In the genomic region with DNA sequence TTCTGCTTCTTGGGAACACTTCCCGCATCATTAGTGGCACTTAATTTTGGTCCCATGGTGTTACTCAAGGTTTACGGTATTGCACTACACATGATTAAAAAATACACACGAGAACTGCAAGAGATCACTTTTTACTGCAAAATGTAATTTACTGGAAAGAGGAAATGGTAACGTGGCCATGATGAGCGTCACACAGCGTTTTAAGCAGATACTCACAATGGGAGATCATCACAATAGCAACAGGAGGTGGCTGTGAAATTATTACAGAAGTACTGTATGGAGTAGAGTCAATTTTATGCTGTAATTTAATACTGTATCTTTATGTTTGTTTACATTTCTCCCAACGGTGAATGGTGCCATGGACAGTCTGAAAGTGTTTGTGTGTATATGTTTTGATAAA, we compare ENCODE assay signal across 18 cellular contexts.
DNase-seq lines count a peak whose midpoint lies in the region; ATAC-seq and TF ChIP-seq lines count a peak whose summit lies in the region.
"Had no signal": no experiment of that assay in that cellular context is flagged by ENCODE, and none has a peak within 500 bp of the region (broad histone marks: within the 10 kb centered on the region; RNA-seq: fewer than 3 reads in every experiment).

No MANE protein-coding gene starts in this region.

- CTCF ChIA-PET in HEK293 (lab: Yijun Ruan, JAX), result no interaction called here
- CTCF ChIA-PET in activated CD8-positive, alpha-beta T cell treated with anti-CD3 and anti-CD28 coated beads, Interleukin-2, amount 10 ng/mL, durations not matched to agents 7 days and 5 days (lab: Charles Lee), result no interaction called here

- peaks cover 5% of the 10 kb centered on the region for H3K9me3 Mint-ChIP-seq in activated CD8-positive, alpha-beta T cell treated with anti-CD3 and anti-CD28 coated beads, Interleukin-2, amount 10 ng/mL, durations not matched to agents 7 days and 5 days (ENCODE audit: insufficient read depth)

- H3K27me3 Mint-ChIP-seq in activated CD8-positive, alpha-beta T cell treated with anti-CD3 and anti-CD28 coated beads, Interleukin-2, amount 10 ng/mL, durations not matched to agents 7 days and 5 days (ENCODE audit: low read depth), result no peaks in the 10 kb centered on the region
- H3K27me3 Mint-ChIP-seq: B cell; CD4-positive, CD25-positive, alpha-beta regulatory T cell had no signal

- no peaks in the 10 kb centered on the region for H3K9me3 ChIP-seq in HEK293 (ENCODE audit: control insufficient read depth, insufficient read depth, low read depth, low read length)

- no peak overlapping the region for H3K4me3 ChIP-seq in HEK293 (ENCODE audit: low read depth, low read length)
- H3K4me3 ChIP-seq: GM12878 had no signal

- H3K27ac ChIP-seq in HEK293 (ENCODE audit: extremely low read depth, low read depth, low read length), result no peak overlapping the region

- H3K27ac Mint-ChIP-seq in activated CD8-positive, alpha-beta T cell treated with anti-CD3 and anti-CD28 coated beads, Interleukin-2, amount 10 ng/mL, durations not matched to agents 7 days and 5 days, result no peak overlapping the region
- H3K27ac Mint-ChIP-seq: B cell; CD4-positive, CD25-positive, alpha-beta regulatory T cell had no signal

- no peaks in the 10 kb centered on the region for H3K36me3 Mint-ChIP-seq in activated CD8-positive, alpha-beta T cell treated with anti-CD3 and anti-CD28 coated beads, Interleukin-2, amount 10 ng/mL, durations not matched to agents 7 days and 5 days (ENCODE audit: low read depth)
- H3K36me3 Mint-ChIP-seq: CD4-positive, CD25-positive, alpha-beta regulatory T cell had no signal

- DNase-seq in COR-L47 (lab: John Stamatoyannopoulos, UW) (peak; percentile 45), NCI-H146 (lab: John Stamatoyannopoulos, UW) (peak; percentile 57), NCI-H69 (lab: John Stamatoyannopoulos, UW) (peak; percentile 88)
- DNase-seq in activated CD4-positive, alpha-beta T cell treated with anti-CD3 and anti-CD28 coated beads, Interleukin-2, amount 50 U/mL, for 4 hours, result no peak
- no peak for DNase-seq in activated CD8-positive, alpha-beta T cell treated with anti-CD3 and anti-CD28 coated beads, Interleukin-2, amount 10 ng/mL, durations not matched to agents 7 days and 5 days
- DNase-seq: Calu3; CD4-positive, CD25-positive, alpha-beta regulatory T cell; GDM1; IMR-90; Kasumi-1; MM.1S; NCI-H1694 treated with DMSO at 0.1 percent for 48 hours; NCI-H2227 treated with DMSO at 0.1 percent for 48 hours; NCI-H774 had no signal

- no peaks in the 10 kb centered on the region for H3K4me1 Mint-ChIP-seq in activated CD8-positive, alpha-beta T cell treated with anti-CD3 and anti-CD28 coated beads, Interleukin-2, amount 10 ng/mL, durations not matched to agents 7 days and 5 days (ENCODE audit: low read depth)
- H3K4me1 Mint-ChIP-seq: B cell; CD4-positive, CD25-positive, alpha-beta regulatory T cell had no signal

- ATAC-seq in GM19035 (IDR thresholded peaks at IDR 0.05; ENCODE audit: unreplicated experiment), result no peak
- ATAC-seq in activated CD8-positive, alpha-beta T cell treated with anti-CD3 and anti-CD28 coated beads, Interleukin-2, amount 10 ng/mL, durations not matched to agents 7 days and 5 days, result no peak
- ATAC-seq: GM12878 had no signal

- H3K36me3 ChIP-seq in HEK293 (ENCODE audit: control insufficient read depth in 2 of 2, insufficient read depth in 1 of 2, low read length in 2 of 2), result no peaks in the 10 kb centered on the region

- H3K4me1 ChIP-seq in HEK293 (ENCODE audit: control insufficient read depth, insufficient read depth, low read length), result no peaks in the 10 kb centered on the region

- no peak for TF ChIP-seq CTCF in HEK293 (tag by site-specific recombination; IDR thresholded peaks at IDR 0.05)

- H3K4me3 Mint-ChIP-seq in activated CD8-positive, alpha-beta T cell treated with anti-CD3 and anti-CD28 coated beads, Interleukin-2, amount 10 ng/mL, durations not matched to agents 7 days and 5 days, result no peak overlapping the region
- H3K4me3 Mint-ChIP-seq: B cell; CD4-positive, CD25-positive, alpha-beta regulatory T cell had no signal

- POLR2A ChIA-PET in HEK293 (lab: Yijun Ruan, JAX), result no interaction called here
- POLR2A ChIA-PET in activated CD8-positive, alpha-beta T cell treated with anti-CD3 and anti-CD28 coated beads, Interleukin-2, amount 10 ng/mL, durations not matched to agents 7 days and 5 days (lab: Charles Lee), result no interaction called here

TF ChIP-seq in HEK293, 187 proteins besides CTCF, POLR2A, EP300 and RAD21:
- peak; percentile 20; the same call in 1 of the 2 replicates for TF ChIP-seq ZIC2 (tag by site-specific recombination; IDR thresholded peaks at IDR 0.05)
- TF ChIP-seq ZNF274 (IDR thresholded peaks at IDR 0.05; ENCODE audit: low read length), result no peak
- TF ChIP-seq ZNF274 (tag by site-specific recombination; IDR thresholded peaks at IDR 0.05; ENCODE audit: borderline replicate concordance), result no peak
- TF ChIP-seq WT1 (tag by site-specific recombination; IDR thresholded peaks at IDR 0.05), result peak; percentile 65

Comparison
In these comparisons a context has a peak if more than half of its experiments do, and no peak if none do; other contexts are left out.
1. DNase-seq: peak in COR-L47 (single experiment), NCI-H146 (single experiment) and NCI-H69 (single experiment); none in activated CD4-positive, alpha-beta T cell treated with anti-CD3 and anti-CD28 coated beads, Interleukin-2, amount 50 U/mL, for 4 hours (0 of 2) and activated CD8-positive, alpha-beta T cell treated with anti-CD3 and anti-CD28 coated beads, Interleukin-2, amount 10 ng/mL, durations not matched to agents 7 days and 5 days (single experiment).